25 cellular contexts compared by ENCODE assay signal in genomic region chr20:41998539-41999341, GRCh38.
"Had no signal": no experiment of that assay in that cellular context is flagged by ENCODE, and none has a peak within 500 bp of the region (broad histone marks: within the 10 kb centered on the region; RNA-seq: fewer than 3 reads in every experiment).

No MANE protein-coding gene starts in this region.

- H3K4me1 ChIP-seq: breast epithelium, SJSA1 had no signal

- ATAC-seq: activated CD8-positive, alpha-beta memory T cell treated with anti-CD3 and anti-CD28 coated beads, Interleukin-2, amount 10 ng/mL, durations not matched to agents 7 days and 5 days; Panc1 had no signal

- H3K36me3 ChIP-seq: breast epithelium, SJSA1 had no signal

- DNase-seq: activated B cell treated with CpG ODN at 0.5 μM for 24 hours; activated CD4-positive, alpha-beta T cell treated with anti-CD3 and anti-CD28 coated beads for 1 hour; activated CD4-positive, alpha-beta T cell treated with anti-CD3 and anti-CD28 coated beads, Interleukin-2, amount 10 ng/mL, durations not matched to agents 24 days and 14 days; activated CD4-positive, alpha-beta T cell treated with anti-CD3 and anti-CD28 coated beads, Interleukin-2, amount 50 U/mL, for 48 hours; activated CD8-positive, alpha-beta memory T cell treated with anti-CD3 and anti-CD28 coated beads, Interleukin-2, amount 10 ng/mL, durations not matched to agents 7 days and 5 days; activated effector memory CD4-positive, alpha-beta T cell treated with Interleukin-2 at 50 U/mL for 16 hours; activated naive CD4-positive, alpha-beta T cell; activated T-cell treated with anti-CD3 and anti-CD28 coated beads, Interleukin-2, amount 50 U/mL, for 24 hours; aorta; central memory CD4-positive, alpha-beta T cell; MM.1S; NCI-H1105; NCI-H1436; NCI-H1694 treated with DMSO at 0.1 percent for 48 hours; NCI-H2029 treated with DMSO at 0.1 percent for 48 hours; NCI-H345; NCI-H510A treated with DMSO at 0.1 percent for 48 hours; NCI-H69; NK-92 treated with Interleukin-12 subunit alpha and Interleukin-12 subunit beta, amount 100 ng/mL, for 24 hours; OCI-M1; Right ventricle myocardium superior; RPMI8226 had no signal

- H3K27ac ChIP-seq: breast epithelium, SJSA1 had no signal

- H3K27me3 ChIP-seq: breast epithelium, SJSA1 had no signal

- H3K4me3 ChIP-seq: breast epithelium, SJSA1 had no signal
